In genomic region chr15:55183679-55184078, GRCh38 we compare ENCODE assay signal across 18 cellular contexts.
"Had no signal": no experiment of that assay in that cellular context is flagged by ENCODE, and none has a peak within 500 bp of the region (broad histone marks: within the 10 kb centered on the region; RNA-seq: fewer than 3 reads in every experiment).

No MANE protein-coding gene starts in this region.

- H3K9me3 Mint-ChIP-seq: activated naive CD4-positive, alpha-beta T cell treated with anti-CD3 and anti-CD28 coated beads for 36 hours; mesothelial cell of epicardium; natural killer cell treated with Interleukin-12 subunit alpha and Interleukin-12 subunit beta and Interleukin-15 and Interleukin-18, amount 100 ng/mL, for 72 hours had no signal

- H3K27ac ChIP-seq: left lung, neutrophil, spleen had no signal

- H3K27ac Mint-ChIP-seq: activated naive CD4-positive, alpha-beta T cell treated with anti-CD3 and anti-CD28 coated beads for 36 hours; mesothelial cell of epicardium; natural killer cell treated with Interleukin-12 subunit alpha and Interleukin-12 subunit beta and Interleukin-15 and Interleukin-18, amount 100 ng/mL, for 72 hours had no signal

- H3K27me3 ChIP-seq: left lung, neutrophil, spleen had no signal

- H3K27me3 Mint-ChIP-seq: natural killer cell treated with Interleukin-12 subunit alpha and Interleukin-12 subunit beta and Interleukin-15 and Interleukin-18, amount 100 ng/mL, for 72 hours had no signal

- ATAC-seq: left lung; natural killer cell treated with Interleukin-12 subunit alpha and Interleukin-12 subunit beta and Interleukin-15 and Interleukin-18, amount 100 ng/mL, for 72 hours; sciatic nerve had no signal

- H3K4me3 ChIP-seq: left lung, spleen had no signal

- H3K4me3 Mint-ChIP-seq: activated naive CD4-positive, alpha-beta T cell treated with anti-CD3 and anti-CD28 coated beads for 36 hours; mesothelial cell of epicardium; natural killer cell treated with Interleukin-12 subunit alpha and Interleukin-12 subunit beta and Interleukin-15 and Interleukin-18, amount 100 ng/mL, for 72 hours had no signal

- H3K4me1 Mint-ChIP-seq: mesothelial cell of epicardium had no signal

- H3K9me3 ChIP-seq: left lung, neutrophil, spleen had no signal

- DNase-seq: activated CD4-positive, alpha-beta T cell treated with anti-CD3 and anti-CD28 coated beads, Interleukin-2, amount 50 U/mL, for 1 hour; activated naive CD4-positive, alpha-beta T cell treated with anti-CD3 and anti-CD28 coated beads for 36 hours; aorta; cerebellar nuclear complex; cortex of kidney; effector CD8-positive, alpha-beta T cell; foreskin fibroblast; hippocampal formation; left lung; spleen; stimulated activated CD4-positive, alpha-beta T cell treated with anti-CD3 and anti-CD28 coated beads, Interleukin-4, amount 100 ng/mL, for 4 hours; stimulated activated naive CD4-positive, alpha-beta T cell; T-helper 1 cell; T-helper 9 cell had no signal
